21 cellular contexts compared by ENCODE assay signal in the genomic region with DNA sequence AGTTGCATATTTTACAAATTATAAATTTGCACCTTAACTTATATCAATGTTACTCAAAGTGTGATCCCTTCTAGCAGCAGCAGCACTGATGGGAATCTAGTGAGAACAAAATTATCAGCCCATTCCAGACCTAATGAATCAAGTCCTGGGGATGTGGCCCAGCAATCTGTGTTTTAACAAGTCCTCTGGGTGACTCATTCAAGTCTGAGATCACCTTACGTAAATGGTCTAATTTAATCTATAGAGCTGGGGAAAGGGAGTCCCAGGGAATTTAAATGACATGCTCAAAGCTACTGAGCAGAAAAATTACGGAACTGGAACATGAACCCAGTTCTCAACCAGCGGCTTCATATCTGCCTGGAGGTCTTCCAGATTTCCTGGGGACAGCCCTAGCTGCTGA.
DNase-seq lines count a peak whose midpoint lies in the region; ATAC-seq, FAIRE-seq and TF ChIP-seq lines count a peak whose summit lies in the region.
"Had no signal": no experiment of that assay in that cellular context is flagged by ENCODE, and none has a peak within 500 bp of the region (broad histone marks: within the 10 kb centered on the region; RNA-seq: fewer than 3 reads in every experiment).

No MANE protein-coding gene starts in this region.

- DNase-seq in EL (peak; percentile 64), NCI-H226 (peak; percentile 89), astrocyte of the spinal cord (ENCODE audit: low read depth, low spot score) (peak; percentile 41), keratinocyte (ENCODE audit: low read depth, low spot score) (peak; percentile 78), ACHN (no peak), GM23338 (ENCODE audit: low spot score) (no peak)
- DNase-seq in activated naive CD4-positive, alpha-beta T cell treated with Interleukin-2 at 50 U/mL for 16 hours = no peak
- DNase-seq: Calu3; Kasumi-1; lower lobe of right lung; naive thymus-derived CD8-positive, alpha-beta T cell; NCI-H2227 treated with DMSO at 0.1 percent for 48 hours; NK-92 treated with Interleukin-12 subunit alpha and Interleukin-12 subunit beta, amount 100 ng/mL, for 24 hours; SHP77; stimulated activated CD4-positive, alpha-beta T cell treated with anti-CD3 and anti-CD28 coated beads, Interleukin-12 subunit alpha, Interleukin-12 subunit beta, amount 100 ng/mL, for 4 hours had no signal

- peak overlapping the region; percentile 92 for H2AFZ ChIP-seq in keratinocyte (ENCODE audit: control insufficient read depth, low read length)
- H2AFZ ChIP-seq in GM23338 = no peak overlapping the region

- H3K9me1 ChIP-seq in keratinocyte (ENCODE audit: control insufficient read depth, extremely low read depth, insufficient read depth, low read length) = no peaks in the 10 kb centered on the region

- H3K27ac Mint-ChIP-seq in GM23338 = no peak overlapping the region
- H3K27ac Mint-ChIP-seq: activated T-helper 17 cell treated with anti-CD3 and anti-CD28 coated beads, Interleukin-2, amount 50 U/mL, for 72 hours; B cell; naive thymus-derived CD8-positive, alpha-beta T cell; progenitor cell of endocrine pancreas had no signal

- H3K27me3 ChIP-seq in keratinocyte (ENCODE audit: control insufficient read depth, extremely low read depth, insufficient read depth, low read length) = no peaks in the 10 kb centered on the region
- no peaks in the 10 kb centered on the region for H3K27me3 ChIP-seq in GM23338 (ENCODE audit: insufficient read depth)

- no peaks in the 10 kb centered on the region for H3K9me3 ChIP-seq in keratinocyte (ENCODE audit: control insufficient read depth, low read depth, low read length)
- H3K9me3 ChIP-seq: lower lobe of right lung, thoracic aorta had no signal

- H3K36me3 ChIP-seq in keratinocyte (ENCODE audit: control insufficient read depth in 2 of 2, extremely low read depth in 1 of 2, insufficient read depth in 2 of 2, low read length in 2 of 2) = no peaks in the 10 kb centered on the region
- H3K36me3 ChIP-seq in GM23338 (ENCODE audit: insufficient read depth) = no peaks in the 10 kb centered on the region
- H3K36me3 ChIP-seq: lower lobe of right lung, thoracic aorta had no signal

- H3K36me3 Mint-ChIP-seq in GM23338 (ENCODE audit: low read depth) = no peaks in the 10 kb centered on the region
- H3K36me3 Mint-ChIP-seq: naive thymus-derived CD8-positive, alpha-beta T cell had no signal

- H3K79me2 ChIP-seq in keratinocyte (ENCODE audit: control insufficient read depth, insufficient read depth, low read length) (no peaks in the 10 kb centered on the region), GM23338 (replicated peaks; ENCODE audit: insufficient read depth) (no peaks in the 10 kb centered on the region)

- no peaks in the 10 kb centered on the region for H4K20me1 ChIP-seq in keratinocyte (ENCODE audit: control insufficient read depth, extremely low read depth, insufficient read depth, low read length)
- no peaks in the 10 kb centered on the region for H4K20me1 ChIP-seq in GM23338 (replicated peaks; ENCODE audit: insufficient read depth)

- H3K9me3 Mint-ChIP-seq in GM23338 = no peaks in the 10 kb centered on the region
- H3K9me3 Mint-ChIP-seq: activated T-helper 17 cell treated with anti-CD3 and anti-CD28 coated beads, Interleukin-2, amount 50 U/mL, for 72 hours had no signal

- H3K4me1 ChIP-seq in keratinocyte (ENCODE audit: control insufficient read depth, extremely low read depth, insufficient read depth, low read length) = peaks cover 19% of the 10 kb centered on the region
- peaks cover 4% of the 10 kb centered on the region; the same call in 1 of the 2 replicates for H3K4me1 ChIP-seq in GM23338 (ENCODE audit: insufficient read depth)
- H3K4me1 ChIP-seq: lower lobe of right lung had no signal

- H3K9me2 ChIP-seq in GM23338 (ENCODE audit: insufficient read depth) = 0 out of 2 replicates have a peak, but pooled peaks cover 3% of the 10 kb centered on the region

- H3K27me3 Mint-ChIP-seq in GM23338 (ENCODE audit: insufficient read depth, low read depth, poor library complexity) = peaks cover 3% of the 10 kb centered on the region

- no peak for TF ChIP-seq CTCF in astrocyte of the spinal cord (IDR thresholded peaks at IDR 0.05; ENCODE audit: low read depth, low read length)
- TF ChIP-seq CTCF in keratinocyte (optimal IDR thresholded peaks at IDR 0.05 in 1 of 3, IDR thresholded peaks at IDR 0.05 in 1 of 3, conservative IDR thresholded peaks at IDR 0.05 in 1 of 3; ENCODE audit: extremely low read depth in 1 of 3, insufficient read depth in 2 of 3, low read length in 3 of 3) = no peak
- TF ChIP-seq CTCF in GM23338 (conservative IDR thresholded peaks at IDR 0.05; ENCODE audit: low read depth in 2 of 2) = no peak

- dilution Hi-C loops in keratinocyte (cut with MboI; ENCODE audit: extremely low pct_ligation_motif_present, low sequenced_read_pairs) = no loop called here

- ATAC-seq in GM21515 (IDR thresholded peaks at IDR 0.05; ENCODE audit: unreplicated experiment) = no peak
- ATAC-seq in GM23338 = no peak
- ATAC-seq: activated T-helper 17 cell treated with anti-CD3 and anti-CD28 coated beads, Interleukin-2, amount 50 U/mL, for 72 hours; lower lobe of right lung; naive thymus-derived CD8-positive, alpha-beta T cell had no signal

- H3K4me1 Mint-ChIP-seq in GM23338 = peaks cover 8% of the 10 kb centered on the region
- H3K4me1 Mint-ChIP-seq: activated T-helper 17 cell treated with anti-CD3 and anti-CD28 coated beads, Interleukin-2, amount 50 U/mL, for 72 hours; B cell had no signal

- H3F3A ChIP-seq in GM23338 (replicated peaks; ENCODE audit: low read depth) = no peaks in the 10 kb centered on the region

- in situ Hi-C loops in astrocyte of the spinal cord (cut with HindIII; ENCODE audit: low sequenced_read_pairs) (no loop called here), ACHN (cut with HindIII; ENCODE audit: low pct_ligation_motif_present, low pct_unique_long_range_greater_than_20kb, low sequenced_read_pairs) (no loop called here)

- H3K4me3 Mint-ChIP-seq in GM23338 = no peak overlapping the region
- H3K4me3 Mint-ChIP-seq: activated T-helper 17 cell treated with anti-CD3 and anti-CD28 coated beads, Interleukin-2, amount 50 U/mL, for 72 hours; B cell; naive thymus-derived CD8-positive, alpha-beta T cell had no signal

- H3K27ac ChIP-seq in keratinocyte (ENCODE audit: control insufficient read depth, insufficient read depth, low read length) (peak overlapping the region; percentile 63), GM23338 (ENCODE audit: low read depth) (no peak overlapping the region)
- H3K27ac ChIP-seq: lower lobe of right lung, thoracic aorta had no signal

- peak; percentile 84 for FAIRE-seq in keratinocyte (lab: Jason Lieb, UNC)
- FAIRE-seq: H54 had no signal

- H3K4me2 ChIP-seq in keratinocyte (ENCODE audit: control insufficient read depth, extremely low read depth, insufficient read depth, low read depth, low read length) (peak overlapping the region; percentile 69), GM23338 (no peak overlapping the region)

- H3K4me3 ChIP-seq in astrocyte of the spinal cord (ENCODE audit: low read depth, low read length) = no peak overlapping the region
- H3K4me3 ChIP-seq in keratinocyte (ENCODE audit: control insufficient read depth in 2 of 3, extremely low read depth in 1 of 3, insufficient read depth in 2 of 3, low read depth in 1 of 3, low read length in 3 of 3) = no peak overlapping the region
- no peak overlapping the region for H3K4me3 ChIP-seq in GM23338
- H3K4me3 ChIP-seq: lower lobe of right lung, thoracic aorta had no signal

- peak overlapping the region; percentile 58 for H3K9ac ChIP-seq in keratinocyte (ENCODE audit: control insufficient read depth, extremely low read depth, insufficient read depth, low read length)

TF ChIP-seq in GM23338, 12 proteins besides CTCF, POLR2A, EP300 and RAD21:
- no peak for TF ChIP-seq EZH2phosphoT487 (IDR thresholded peaks at IDR 0.05; ENCODE audit: unreplicated experiment)
- TF ChIP-seq, protein P1, sequence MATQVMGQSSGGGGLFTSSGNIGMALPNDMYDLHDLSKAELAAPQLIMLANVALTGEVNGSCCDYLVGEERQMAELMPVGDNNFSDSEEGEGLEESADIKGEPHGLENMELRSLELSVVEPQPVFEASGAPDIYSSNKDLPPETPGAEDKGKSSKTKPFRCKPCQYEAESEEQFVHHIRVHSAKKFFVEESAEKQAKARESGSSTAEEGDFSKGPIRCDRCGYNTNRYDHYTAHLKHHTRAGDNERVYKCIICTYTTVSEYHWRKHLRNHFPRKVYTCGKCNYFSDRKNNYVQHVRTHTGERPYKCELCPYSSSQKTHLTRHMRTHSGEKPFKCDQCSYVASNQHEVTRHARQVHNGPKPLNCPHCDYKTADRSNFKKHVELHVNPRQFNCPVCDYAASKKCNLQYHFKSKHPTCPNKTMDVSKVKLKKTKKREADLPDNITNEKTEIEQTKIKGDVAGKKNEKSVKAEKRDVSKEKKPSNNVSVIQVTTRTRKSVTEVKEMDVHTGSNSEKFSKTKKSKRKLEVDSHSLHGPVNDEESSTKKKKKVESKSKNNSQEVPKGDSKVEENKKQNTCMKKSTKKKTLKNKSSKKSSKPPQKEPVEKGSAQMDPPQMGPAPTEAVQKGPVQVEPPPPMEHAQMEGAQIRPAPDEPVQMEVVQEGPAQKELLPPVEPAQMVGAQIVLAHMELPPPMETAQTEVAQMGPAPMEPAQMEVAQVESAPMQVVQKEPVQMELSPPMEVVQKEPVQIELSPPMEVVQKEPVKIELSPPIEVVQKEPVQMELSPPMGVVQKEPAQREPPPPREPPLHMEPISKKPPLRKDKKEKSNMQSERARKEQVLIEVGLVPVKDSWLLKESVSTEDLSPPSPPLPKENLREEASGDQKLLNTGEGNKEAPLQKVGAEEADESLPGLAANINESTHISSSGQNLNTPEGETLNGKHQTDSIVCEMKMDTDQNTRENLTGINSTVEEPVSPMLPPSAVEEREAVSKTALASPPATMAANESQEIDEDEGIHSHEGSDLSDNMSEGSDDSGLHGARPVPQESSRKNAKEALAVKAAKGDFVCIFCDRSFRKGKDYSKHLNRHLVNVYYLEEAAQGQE (IDR thresholded peaks at IDR 0.05; ENCODE audit: unreplicated experiment) = no peak
- no peak for TF ChIP-seq NANOG (IDR thresholded peaks at IDR 0.05; ENCODE audit: borderline replicate concordance)

Comparison
In these comparisons a context has a peak if more than half of its experiments do, and no peak if none do; other contexts are left out.
1. DNase-seq: peak in EL (single experiment), NCI-H226 (single experiment), astrocyte of the spinal cord (single experiment) and keratinocyte (single experiment); none in activated naive CD4-positive, alpha-beta T cell treated with Interleukin-2 at 50 U/mL for 16 hours (single experiment), ACHN (single experiment) and GM23338 (single experiment).